20 cellular contexts compared by ENCODE assay signal in genomic region chr2:177302552-177302951, GRCh38.
"Had no signal": no experiment of that assay in that cellular context is flagged by ENCODE, and none has a peak within 500 bp of the region (broad histone marks: within the 10 kb centered on the region; RNA-seq: fewer than 3 reads in every experiment).

No MANE protein-coding gene starts in this region.

- ATAC-seq: SK-N-SH treated with all-trans-retinoic acid at 6 μM for 48 hours had no signal

- DNase-seq: KBM-7, MV-4-11, NCI-H1048, NCI-H1105, NCI-H1417, NCI-H1436 treated with DMSO at 0.1 percent for 48 hours, NCI-H1694, NCI-H187 treated with DMSO at 0.1 percent for 48 hours, NCI-H2029 treated with DMSO at 0.1 percent for 48 hours, NCI-H2171, NCI-H226, NCI-H446, NCI-H510A, NCI-H524 treated with DMSO at 0.1 percent for 48 hours, NCI-H69, NCI-H774, RPMI8226, SHP77, SJCRH30 had no signal

- H3K4me3 ChIP-seq: SJCRH30 had no signal

- H3K4me1 ChIP-seq: SJCRH30 had no signal

- H3K36me3 ChIP-seq: SJCRH30 had no signal

- H3K27ac ChIP-seq: SJCRH30 had no signal

- H3K9me3 ChIP-seq: SJCRH30 had no signal

- H3K27me3 ChIP-seq: SJCRH30 had no signal
